9 cellular contexts compared by ENCODE assay signal in genomic region chr4:87491851-87492250, GRCh38. TPM values are rescaled to one million over a fixed set of nuclear protein-coding genes. Genes with fewer than 3 reads are reported as not detected.
DNase-seq lines count a peak whose midpoint lies in the region; ATAC-seq, FAIRE-seq and TF ChIP-seq lines count a peak whose summit lies in the region.
"Not testable (repeated sequence)": the region's sequence is repeated elsewhere in the genome, so short reads cannot be mapped to it uniquely, and the experiment has no call there.
"Had no signal": no experiment of that assay in that cellular context is flagged by ENCODE, and none has a peak within 500 bp of the region (broad histone marks: within the 10 kb centered on the region; RNA-seq: fewer than 3 reads in every experiment).

No MANE protein-coding gene starts in this region.

- not testable (repeated sequence) for ATAC-seq in right lobe of liver; thoracic aorta (ENCODE audit: insufficient number of reproducible peaks, low FRiP score, low read depth)

- not testable (repeated sequence) for H3K27me3 ChIP-seq in bronchial epithelial cell (ENCODE audit: control insufficient read depth, insufficient read depth, low read length); esophagus muscularis mucosa; right lobe of liver; thoracic aorta (replicated peaks; ENCODE audit: insufficient read depth)

- WGBS in esophagus muscularis mucosa, result 85% methylated on average over 2 of the region's 2 CpGs
- 58% methylated on average over 2 of the region's 2 CpGs for WGBS in right lobe of liver (ENCODE audit: insufficient coverage, low coverage, low lambda C conversion rate, missing lambda C conversion rate)

- H3K36me3 ChIP-seq in bronchial epithelial cell (ENCODE audit: control insufficient read depth, insufficient read depth, low read length); right lobe of liver: not testable (repeated sequence)
- H3K36me3 ChIP-seq in esophagus muscularis mucosa (peaks cover 56 to 99% (median 89%) of the 10 kb centered on the region in 4 donors), thoracic aorta (peaks cover 72% of the 10 kb centered on the region)

- not testable (repeated sequence) for TF ChIP-seq EP300 in esophagus muscularis mucosa (IDR thresholded peaks at IDR 0.05)

- TF ChIP-seq POLR2A in esophagus muscularis mucosa (IDR thresholded peaks at IDR 0.05; ENCODE audit: low read depth); right lobe of liver (IDR thresholded peaks at IDR 0.05): not testable (repeated sequence)

- DNase-seq in M059J (ENCODE audit: low read depth), result peak; percentile 20
- DNase-seq in amniotic epithelial cell (ENCODE audit: low read depth), result peak; percentile 93
- DNase-seq in bronchial epithelial cell (ENCODE audit: low read depth), result peak; percentile 8
- not testable (repeated sequence) for DNase-seq in esophagus muscularis mucosa (ENCODE audit: extremely low spot score); right lobe of liver; thoracic aorta (ENCODE audit: low spot score)

- not testable (repeated sequence) for H3K4me3 ChIP-seq in bronchial epithelial cell (ENCODE audit: low read depth, low read length); esophagus muscularis mucosa; right lobe of liver; thoracic aorta

- intact Hi-C loops in esophagus muscularis mucosa (cut with DNase I), result loop anchor here (5.0 kb wide), 1 partner anchor 45 kb away; no protein-coding TSS in a partner anchor
- intact Hi-C loops in right lobe of liver (cut with DNase I), result not testable (repeated sequence)

- FAIRE-seq in bronchial epithelial cell (lab: Jason Lieb, UNC), result not testable (repeated sequence)

- H3K27ac ChIP-seq in C4-2B (peak overlapping the region; percentile 60), esophagus muscularis mucosa (replicated peaks in 1 of 4) (peak overlapping the region; percentile 70 to 79 (median 76)), right lobe of liver (peak overlapping the region in 2 of 3 donors; percentile 22 to 69), thoracic aorta (peak overlapping the region; percentile 40 to 65)

- H3K9me3 ChIP-seq in esophagus muscularis mucosa, right lobe of liver, thoracic aorta: not testable (repeated sequence)

- H3K4me1 ChIP-seq in esophagus muscularis mucosa (peaks cover 27 to 68% (median 67%) of the 10 kb centered on the region in 4 donors), right lobe of liver (peaks cover 0 to 33% (median 8%) of the 10 kb centered on the region in 4 donors), thoracic aorta (ENCODE audit: control insufficient read depth in 1 of 2, low read depth in 2 of 2) (peaks cover 12 to 33% of the 10 kb centered on the region in 2 donors)

- TF ChIP-seq CTCF in C4-2B (conservative IDR thresholded peaks at IDR 0.05); bronchial epithelial cell (IDR thresholded peaks at IDR 0.05; ENCODE audit: insufficient read depth, low read length, severe bottlenecking); esophagus muscularis mucosa (IDR thresholded peaks at IDR 0.05); right lobe of liver (IDR thresholded peaks at IDR 0.05); thoracic aorta (IDR thresholded peaks at IDR 0.05): not testable (repeated sequence)

RNA-seq across cellular contexts. Expression of gene SPARCL1, which starts 37.3 kb away (rescaled TPM):
- total RNA-seq in M059J (2014; rRNA removed; shearing (Covaris generic)), result 0.07 and 0.37 TPM in 2 replicates
- total RNA-seq in bronchial epithelial cell (not detected in 2 replicates), esophagus muscularis mucosa (1,000 to 10,000 TPM; 1,380 to 2,231 (median 1,856) TPM), right lobe of liver (10 to 100 TPM in 3 of 6 experiments, 1 to 10 TPM in 3; 5.3 to 14.3 (median 9.1) TPM), thoracic aorta (1,000 to 10,000 TPM; 1,225 to 2,315 TPM)
- total RNA-seq: A172; CD4-positive, CD25-positive, alpha-beta regulatory T cell had no signal

Comparison
In these comparisons a context has a peak if more than half of its experiments do, and no peak if none do; other contexts are left out.
1. RNA of gene SPARCL1, which starts 37.3 kb away (total RNA-seq): 1,225 to 2,315 TPM in thoracic aorta and 1,380 to 2,231 TPM in esophagus muscularis mucosa; 5.3 to 14.3 TPM in right lobe of liver, 0.07 to 0.37 TPM in M059J and not detected in bronchial epithelial cell; every median in the first group is over 10 times any median in the second.
2. Peak in every context shown above with its lines, with median percentiles within 50 percentile points of each other: H3K27ac ChIP-seq.